In the genomic region with DNA sequence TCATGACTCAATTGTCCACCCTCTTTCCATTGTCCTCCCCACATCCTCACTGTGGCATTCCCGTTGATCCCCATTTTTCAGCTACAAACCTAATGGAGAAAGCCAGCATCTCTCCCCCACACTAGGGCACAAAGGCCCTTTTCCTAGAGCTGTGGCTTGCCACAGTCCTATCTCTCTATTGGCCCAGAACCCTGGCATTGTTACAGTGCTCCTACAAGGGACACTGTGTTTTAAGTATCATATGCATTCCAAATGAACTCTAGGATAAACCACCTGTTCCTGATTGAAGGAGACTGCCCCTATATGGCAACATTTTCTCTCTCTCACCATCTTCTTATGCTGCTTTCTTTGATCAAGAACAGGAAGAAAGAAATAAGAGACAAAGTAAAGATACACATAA, we compare ENCODE assay signal across 16 cellular contexts.
DNase-seq lines count a peak whose midpoint lies in the region; ATAC-seq and TF ChIP-seq lines count a peak whose summit lies in the region.
"Had no signal": no experiment of that assay in that cellular context is flagged by ENCODE, and none has a peak within 500 bp of the region (broad histone marks: within the 10 kb centered on the region; RNA-seq: fewer than 3 reads in every experiment).

No MANE protein-coding gene starts in this region.

- no peak overlapping the region for H3K4me3 Mint-ChIP-seq in T-helper 17 cell

- DNase-seq in heart left ventricle (no peak), left cardiac atrium (no peak), T-helper 17 cell (no peak), medulla oblongata (ENCODE audit: extremely low spot score) (peak; percentile 29), 8988T (no peak), brain microvascular endothelial cell (no peak)
- DNase-seq in stimulated activated CD8-positive, alpha-beta memory T cell treated with anti-CD3 and anti-CD28 coated beads, Interleukin-4, amount 100 ng/mL, for 48 hours, result no peak
- DNase-seq: Calu3, IMR-90, Karpas-422, MM.1S, NCI-H1092 treated with DMSO at 0.1 percent for 48 hours, NCI-H510A treated with DMSO at 0.1 percent for 48 hours, NCI-H82 had no signal

- H3K4me3 ChIP-seq in heart left ventricle (no peak overlapping the region), brain microvascular endothelial cell (ENCODE audit: low read depth, low read length) (no peak overlapping the region)
- H3K4me3 ChIP-seq: HAP-1 had no signal

- intact Hi-C loops in heart left ventricle (cut with DNase I), result no loop called here
- intact Hi-C loops in left cardiac atrium (cut with DNase I), result no loop called here

- peaks cover 2% of the 10 kb centered on the region for H3K36me3 Mint-ChIP-seq in T-helper 17 cell (ENCODE audit: low read depth)

- H3K27me3 ChIP-seq in heart left ventricle (no peaks in the 10 kb centered on the region), brain microvascular endothelial cell (replicated peaks) (no peaks in the 10 kb centered on the region)

- ATAC-seq in heart left ventricle, result peak in 3 of 4 donors; percentile 55 to 58 (median 56)
- ATAC-seq in left cardiac atrium, result no peak
- no peak for ATAC-seq in T-helper 17 cell

- peaks cover 0 to 2% (median 0%) of the 10 kb centered on the region in 12 donors for H3K4me1 ChIP-seq in heart left ventricle

- TF ChIP-seq CTCF in heart left ventricle (IDR thresholded peaks at IDR 0.05) (no peak), brain microvascular endothelial cell (IDR thresholded peaks at IDR 0.05; ENCODE audit: low read depth, low read length, missing control alignments) (no peak)

- in situ Hi-C loops in brain microvascular endothelial cell (cut with HindIII; ENCODE audit: low pct_ligation_motif_present, low sequenced_read_pairs), result no loop called here

- H3K27ac ChIP-seq in heart left ventricle (no peak overlapping the region), brain microvascular endothelial cell (no peak overlapping the region)
- H3K27ac ChIP-seq: C4-2B had no signal

- no peaks in the 10 kb centered on the region for H3K27me3 Mint-ChIP-seq in T-helper 17 cell

- H3K27ac Mint-ChIP-seq in T-helper 17 cell, result peak overlapping the region; percentile 27

- peaks cover 36% of the 10 kb centered on the region for H3K4me1 Mint-ChIP-seq in T-helper 17 cell

- no peaks in the 10 kb centered on the region for H3K9me3 ChIP-seq in heart left ventricle
- no peaks in the 10 kb centered on the region for H3K9me3 ChIP-seq in T-helper 17 cell (ENCODE audit: control insufficient read depth, low read length, poor library complexity, severe bottlenecking)
- H3K9me3 ChIP-seq: HAP-1 had no signal

- WGBS in heart left ventricle, 4 donors, result 82 to 95% (median 87%) methylated on average over 1 of the region's 1 CpG

- no peaks in the 10 kb centered on the region for H3K36me3 ChIP-seq in heart left ventricle
- H3K36me3 ChIP-seq in brain microvascular endothelial cell (replicated peaks), result no peaks in the 10 kb centered on the region
- H3K36me3 ChIP-seq: HAP-1 had no signal

- no peak for TF ChIP-seq POLR2A in heart left ventricle (IDR thresholded peaks at IDR 0.05)

Comparison
In these comparisons a context has a peak if more than half of its experiments do, and no peak if none do; other contexts are left out.
1. ATAC-seq: peak in heart left ventricle (3 of 4); none in left cardiac atrium (0 of 2) and T-helper 17 cell (single experiment).